ENCODE assay signal across 8 cellular contexts in the genomic region with DNA sequence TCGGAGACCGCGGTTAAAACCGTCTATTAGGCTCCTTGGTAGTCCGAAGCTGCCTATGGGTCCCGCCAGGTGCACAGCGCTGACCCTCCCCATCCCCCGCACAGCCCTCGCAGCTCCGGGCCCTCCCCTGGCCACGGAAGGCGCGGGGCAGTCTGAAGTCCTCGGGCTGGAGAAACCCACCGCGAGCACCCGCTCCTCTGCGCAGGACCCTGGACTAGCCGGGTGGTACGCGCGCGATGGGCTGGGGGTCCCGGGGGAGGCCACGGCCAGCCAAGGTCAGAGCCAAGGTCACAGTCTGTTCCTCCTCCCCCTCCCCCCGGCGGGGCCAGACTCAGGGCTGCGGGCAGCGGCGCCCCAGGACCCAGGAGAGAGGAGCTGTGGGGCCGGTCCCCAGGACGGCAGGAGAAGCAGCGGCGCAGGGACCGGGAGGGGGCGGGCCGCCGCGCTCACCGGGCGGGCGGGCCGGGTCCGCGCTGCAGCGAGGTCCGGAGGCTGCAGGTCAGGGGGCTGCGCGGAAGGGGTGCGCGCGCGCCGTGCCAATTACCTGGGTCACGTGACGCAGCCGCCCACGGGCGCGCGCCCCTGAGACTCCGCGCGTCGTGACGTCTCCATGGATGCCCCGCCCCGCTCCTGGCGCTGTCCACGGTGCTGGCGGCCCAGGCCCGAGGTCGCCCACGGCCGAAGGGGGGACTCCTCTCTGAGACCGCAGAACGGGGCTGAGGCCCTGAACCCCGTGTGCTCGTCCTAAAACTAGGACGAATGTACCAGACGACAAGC. TPM values are rescaled to one million over a fixed set of nuclear protein-coding genes. Genes with fewer than 3 reads are reported as not detected.
DNase-seq lines count a peak whose midpoint lies in the region; ATAC-seq and TF ChIP-seq lines count a peak whose summit lies in the region.
"Had no signal": no experiment of that assay in that cellular context is flagged by ENCODE, and none has a peak within 500 bp of the region (broad histone marks: within the 10 kb centered on the region; RNA-seq: fewer than 3 reads in every experiment).

A gene (minus strand): TSS at position 535 of the 777 bp plus-strand sequence. CDS start 3,731 bp downstream, outside the sequence.

- no peak within 1 kb of the TSS; the same call in 1 of the 2 replicates for H3K27ac ChIP-seq in HEK293 (ENCODE audit: extremely low read depth, low read depth, low read length)
- H3K27ac ChIP-seq in mesendoderm (ENCODE audit: low read depth, low read length): no peak within 1 kb of the TSS
- H3K27ac ChIP-seq: neutrophil had no signal

- peak within 1 kb of the TSS; percentile 93 for H3K9ac ChIP-seq in endocrine pancreas (ENCODE audit: control insufficient read depth, insufficient read depth, low read length)
- H3K9ac ChIP-seq in mesendoderm (ENCODE audit: low read length): peak within 1 kb of the TSS; percentile 73

- peak within 1 kb of the TSS; percentile 86 for H3K56ac ChIP-seq in mesendoderm (ENCODE audit: low read length)

- no peak within 1 kb of the TSS for H2BK15ac ChIP-seq in mesendoderm (replicated peaks; ENCODE audit: low read depth)

- peak; percentile 60 for ATAC-seq in stimulated activated memory B cell treated with anti-CD40 and anti-IgM and Interleukin-4, amounts not matched to agents 10 μg/mL and 1 μg/mL and 100 μg/mL, for 72 hours

- H3K4me2 ChIP-seq in mesendoderm (ENCODE audit: low read length): peak within 1 kb of the TSS; percentile 89

- H3K9me3 Mint-ChIP-seq in activated CD4-positive, alpha-beta memory T cell treated with anti-CD3 and anti-CD28 coated beads for 36 hours: no peaks in the 10 kb centered on the region
- H3K9me3 Mint-ChIP-seq in stimulated activated memory B cell treated with anti-CD40 and anti-IgM and Interleukin-4, amounts not matched to agents 10 μg/mL and 1 μg/mL and 100 μg/mL, for 72 hours: peaks cover 7% of the 10 kb centered on the region

- peak; percentile 86 for DNase-seq in GM10248 (ENCODE audit: extremely low spot score)
- DNase-seq in NCI-H1105 (lab: John Stamatoyannopoulos, UW): peak; percentile 61
- peak; percentile 62 for DNase-seq in activated CD4-positive, alpha-beta memory T cell treated with anti-CD3 and anti-CD28 coated beads for 36 hours
- DNase-seq in mesendoderm: peak; percentile 80

- H3K36me3 ChIP-seq in HEK293 (ENCODE audit: control insufficient read depth in 2 of 2, insufficient read depth in 1 of 2, low read length in 2 of 2) (no peaks in the 10 kb centered on the region), endocrine pancreas (ENCODE audit: control insufficient read depth, insufficient read depth, low read length) (no peaks in the 10 kb centered on the region), mesendoderm (ENCODE audit: control insufficient read depth, insufficient read depth, low read length) (no peaks in the 10 kb centered on the region)
- H3K36me3 ChIP-seq: neutrophil had no signal

- H3K4me1 ChIP-seq in HEK293 (ENCODE audit: control insufficient read depth, insufficient read depth, low read length) (no peaks in the 10 kb centered on the region), endocrine pancreas (ENCODE audit: control insufficient read depth, insufficient read depth, low read length) (no peaks in the 10 kb centered on the region), mesendoderm (ENCODE audit: control insufficient read depth, low read depth, low read length) (no peaks in the 10 kb centered on the region)

- no peak within 1 kb of the TSS for H2BK5ac ChIP-seq in mesendoderm (ENCODE audit: low read length)

- no peaks in the 10 kb centered on the region for H3K79me1 ChIP-seq in mesendoderm (ENCODE audit: low read length)

- no peak for TF ChIP-seq CTCF in GM10248 (IDR thresholded peaks at IDR 0.05; ENCODE audit: control extremely low read depth, extremely low read depth, low read depth, missing control alignments)
- no peak for TF ChIP-seq CTCF in HEK293 (tag by site-specific recombination; IDR thresholded peaks at IDR 0.05)

- no peak within 1 kb of the TSS for H4K8ac ChIP-seq in mesendoderm (ENCODE audit: low read depth, low read length)

- WGBS in mesendoderm (ENCODE audit: extremely low coverage, insufficient coverage, low lambda C conversion rate): no CpG with 5 or more reads among the region's 81 CpGs

- no peak within 1 kb of the TSS for H2BK120ac ChIP-seq in mesendoderm (ENCODE audit: low read depth, low read length)

- H3K4ac ChIP-seq in mesendoderm (ENCODE audit: low read depth, low read length): no peak within 1 kb of the TSS

- H3K27me3 ChIP-seq in endocrine pancreas (ENCODE audit: control insufficient read depth, insufficient read depth, low read length) (no peaks in the 10 kb centered on the region), mesendoderm (ENCODE audit: insufficient read depth, low read length, poor library complexity) (peaks cover 2% of the 10 kb centered on the region)

- no peak within 1 kb of the TSS for H4K5ac ChIP-seq in mesendoderm (ENCODE audit: low read length)

- no peaks in the 10 kb centered on the region for H3K79me2 ChIP-seq in mesendoderm (ENCODE audit: control insufficient read depth, insufficient read depth, low read length)

- H3K4me1 Mint-ChIP-seq in activated CD4-positive, alpha-beta memory T cell treated with anti-CD3 and anti-CD28 coated beads for 36 hours (ENCODE audit: low read depth): peaks cover 3% of the 10 kb centered on the region
- peaks cover 6% of the 10 kb centered on the region for H3K4me1 Mint-ChIP-seq in stimulated activated memory B cell treated with anti-CD40 and anti-IgM and Interleukin-4, amounts not matched to agents 10 μg/mL and 1 μg/mL and 100 μg/mL, for 72 hours

- POLR2A ChIA-PET in GM10248 (lab: Yijun Ruan, JAX): no interaction called here
- POLR2A ChIA-PET in HEK293 (lab: Yijun Ruan, JAX): no interaction called here
- POLR2A ChIA-PET in activated CD4-positive, alpha-beta memory T cell treated with anti-CD3 and anti-CD28 coated beads for 36 hours (lab: Charles Lee): no interaction called here

- peaks cover 36% of the 10 kb centered on the region for H3K27me3 Mint-ChIP-seq in activated CD4-positive, alpha-beta memory T cell treated with anti-CD3 and anti-CD28 coated beads for 36 hours
- peaks cover 71% of the 10 kb centered on the region for H3K27me3 Mint-ChIP-seq in stimulated activated memory B cell treated with anti-CD40 and anti-IgM and Interleukin-4, amounts not matched to agents 10 μg/mL and 1 μg/mL and 100 μg/mL, for 72 hours

- H3K27ac Mint-ChIP-seq in activated CD4-positive, alpha-beta memory T cell treated with anti-CD3 and anti-CD28 coated beads for 36 hours: no peak within 1 kb of the TSS
- H3K27ac Mint-ChIP-seq in stimulated activated memory B cell treated with anti-CD40 and anti-IgM and Interleukin-4, amounts not matched to agents 10 μg/mL and 1 μg/mL and 100 μg/mL, for 72 hours: no peak within 1 kb of the TSS

- intact Hi-C loops in activated CD4-positive, alpha-beta memory T cell treated with anti-CD3 and anti-CD28 coated beads for 36 hours (cut with micrococcal nuclease): loop anchor here (2.0 kb wide), 1 partner anchor 155 kb away; no protein-coding TSS in a partner anchor

- CTCF ChIA-PET in GM10248 (lab: Yijun Ruan, JAX) (interaction anchor here (1.0 kb wide), 1 partner anchor 169 kb away, joined by 4 read pairs; no protein-coding TSS in a partner anchor), HEK293 (lab: Yijun Ruan, JAX) (interaction anchor here (0.5 to 0.7 kb wide), 2 partner anchors 62 to 245 kb away, joined by 4 read pairs; no protein-coding TSS in a partner anchor)
- CTCF ChIA-PET in activated CD4-positive, alpha-beta memory T cell treated with anti-CD3 and anti-CD28 coated beads for 36 hours (lab: Charles Lee): no interaction called here

- peak within 1 kb of the TSS; percentile 16 for H3K18ac ChIP-seq in mesendoderm (ENCODE audit: low read length)

- H3K23ac ChIP-seq in mesendoderm (ENCODE audit: low read length): no peak within 1 kb of the TSS

- H3K4me3 ChIP-seq in HEK293 (ENCODE audit: low read depth, low read length) (peak within 1 kb of the TSS; percentile 50), endocrine pancreas (ENCODE audit: control insufficient read depth, insufficient read depth, low read length) (peak within 1 kb of the TSS; percentile 84), mesendoderm (ENCODE audit: low read length) (peak within 1 kb of the TSS; percentile 62)

- peaks cover 2% of the 10 kb centered on the region for H3K36me3 Mint-ChIP-seq in activated CD4-positive, alpha-beta memory T cell treated with anti-CD3 and anti-CD28 coated beads for 36 hours
- no peaks in the 10 kb centered on the region for H3K36me3 Mint-ChIP-seq in stimulated activated memory B cell treated with anti-CD40 and anti-IgM and Interleukin-4, amounts not matched to agents 10 μg/mL and 1 μg/mL and 100 μg/mL, for 72 hours

- H2AK5ac ChIP-seq in mesendoderm (ENCODE audit: low read length): no peak within 1 kb of the TSS

- no peaks in the 10 kb centered on the region for H3K9me3 ChIP-seq in HEK293 (ENCODE audit: control insufficient read depth, insufficient read depth, low read depth, low read length)
- H3K9me3 ChIP-seq in endocrine pancreas (ENCODE audit: control insufficient read depth, low read length): no peaks in the 10 kb centered on the region
- H3K9me3 ChIP-seq: neutrophil had no signal

- peak within 1 kb of the TSS; percentile 23 for H3K4me3 Mint-ChIP-seq in activated CD4-positive, alpha-beta memory T cell treated with anti-CD3 and anti-CD28 coated beads for 36 hours
- H3K4me3 Mint-ChIP-seq in stimulated activated memory B cell treated with anti-CD40 and anti-IgM and Interleukin-4, amounts not matched to agents 10 μg/mL and 1 μg/mL and 100 μg/mL, for 72 hours: peak within 1 kb of the TSS; percentile 55

TF ChIP-seq in HEK293, 187 proteins besides CTCF, POLR2A, EP300 and RAD21 (continues in another document):
- TF ChIP-seq ZNF292 (tag by site-specific recombination; IDR thresholded peaks at IDR 0.05; ENCODE audit: borderline replicate concordance, low read depth) (no peak), ZSCAN30 (tag by site-specific recombination; IDR thresholded peaks at IDR 0.05) (peak; percentile 56; the same call in 1 of the 2 replicates), ZNF623 (tag by site-specific recombination; IDR thresholded peaks at IDR 0.05) (no peak), ZFHX2 (tag by site-specific recombination; conservative IDR thresholded peaks at IDR 0.05) (peak; percentile 87), ZNF777 (tag by site-specific recombination; IDR thresholded peaks at IDR 0.05; ENCODE audit: borderline replicate concordance) (no peak)

RNA-seq across cellular contexts. Expression of the gene that starts here (rescaled TPM):
- total RNA-seq in activated CD4-positive, alpha-beta memory T cell treated with anti-CD3 and anti-CD28 coated beads for 36 hours: under 1 TPM; 0.36 to 0.40 TPM
- 4.4 TPM for polyA plus RNA-seq in mesendoderm (2013, experiment 1 of 2)
- polyA plus RNA-seq in mesendoderm (2013, experiment 2 of 2): 4.2 TPM

Comparison
In these comparisons a context has a peak if more than half of its experiments do, and no peak if none do; other contexts are left out.
1. Peak in DNase-seq in activated CD4-positive, alpha-beta memory T cell treated with anti-CD3 and anti-CD28 coated beads for 36 hours; RNA of the gene not detected or under 1 TPM.